15 cellular contexts compared by ENCODE assay signal in the genomic region with DNA sequence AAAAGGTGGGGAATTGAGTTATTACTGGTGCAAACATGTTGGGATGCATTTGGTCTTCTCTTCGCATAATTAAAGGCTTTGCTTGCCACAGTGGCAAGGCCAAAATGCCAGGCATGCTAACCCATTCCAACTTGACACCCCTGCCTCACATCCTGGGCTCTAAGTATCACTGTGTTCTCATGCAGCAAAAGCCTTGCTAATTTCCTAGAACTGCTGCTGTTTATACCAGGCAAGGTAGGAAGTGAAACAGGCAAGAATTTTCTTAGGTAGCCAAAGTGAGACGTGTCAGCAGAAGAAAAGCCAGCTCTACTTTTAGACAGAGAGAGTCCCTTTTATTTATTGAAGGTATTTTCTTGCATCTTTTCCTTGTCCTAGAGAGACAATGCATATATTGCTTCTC.
"Had no signal": no experiment of that assay in that cellular context is flagged by ENCODE, and none has a peak within 500 bp of the region (broad histone marks: within the 10 kb centered on the region; RNA-seq: fewer than 3 reads in every experiment).

No MANE protein-coding gene starts in this region.

- H3K36me3 Mint-ChIP-seq: activated naive CD4-positive, alpha-beta T cell treated with anti-CD3 and anti-CD28 coated beads, Interleukin-2, amount 50 U/mL, for 24 hours; natural killer cell had no signal

- H3K9me3 Mint-ChIP-seq: activated naive CD4-positive, alpha-beta T cell treated with anti-CD3 and anti-CD28 coated beads, Interleukin-2, amount 50 U/mL, for 24 hours had no signal

- H3K27me3 Mint-ChIP-seq: activated naive CD4-positive, alpha-beta T cell treated with anti-CD3 and anti-CD28 coated beads, Interleukin-2, amount 50 U/mL, for 24 hours; type B pancreatic cell had no signal

- H3K4me3 Mint-ChIP-seq: activated naive CD4-positive, alpha-beta T cell treated with anti-CD3 and anti-CD28 coated beads, Interleukin-2, amount 50 U/mL, for 24 hours; natural killer cell; type B pancreatic cell had no signal

- H3K27ac Mint-ChIP-seq: activated naive CD4-positive, alpha-beta T cell treated with anti-CD3 and anti-CD28 coated beads, Interleukin-2, amount 50 U/mL, for 24 hours; activated T-helper 2 cell treated with anti-CD3 and anti-CD28 coated beads, Interferon-gamma antibody, Interleukin-2, Interleukin-4, amounts not matched to agents 10 μg/mL and 5 μg/mL and 100 μg/mL, durations not matched to agents 14 hours and 24 hours and 36 hours; natural killer cell; type B pancreatic cell had no signal

- ATAC-seq: natural killer cell, right cardiac atrium had no signal

- DNase-seq: activated CD4-positive, alpha-beta T cell treated with anti-CD3 and anti-CD28 coated beads for 4 hours; activated T-cell treated with anti-CD3 and anti-CD28 coated beads, Interleukin-2, amount 50 U/mL, for 1 hour; effector CD8-positive, alpha-beta T cell; gastrocnemius medialis; heart left ventricle; kidney; natural killer cell; ovary; psoas muscle; right cardiac atrium; stomach; WERI-Rb-1 had no signal
